Comparison of ENCODE assay signal across 7 cellular contexts in the genomic region with DNA sequence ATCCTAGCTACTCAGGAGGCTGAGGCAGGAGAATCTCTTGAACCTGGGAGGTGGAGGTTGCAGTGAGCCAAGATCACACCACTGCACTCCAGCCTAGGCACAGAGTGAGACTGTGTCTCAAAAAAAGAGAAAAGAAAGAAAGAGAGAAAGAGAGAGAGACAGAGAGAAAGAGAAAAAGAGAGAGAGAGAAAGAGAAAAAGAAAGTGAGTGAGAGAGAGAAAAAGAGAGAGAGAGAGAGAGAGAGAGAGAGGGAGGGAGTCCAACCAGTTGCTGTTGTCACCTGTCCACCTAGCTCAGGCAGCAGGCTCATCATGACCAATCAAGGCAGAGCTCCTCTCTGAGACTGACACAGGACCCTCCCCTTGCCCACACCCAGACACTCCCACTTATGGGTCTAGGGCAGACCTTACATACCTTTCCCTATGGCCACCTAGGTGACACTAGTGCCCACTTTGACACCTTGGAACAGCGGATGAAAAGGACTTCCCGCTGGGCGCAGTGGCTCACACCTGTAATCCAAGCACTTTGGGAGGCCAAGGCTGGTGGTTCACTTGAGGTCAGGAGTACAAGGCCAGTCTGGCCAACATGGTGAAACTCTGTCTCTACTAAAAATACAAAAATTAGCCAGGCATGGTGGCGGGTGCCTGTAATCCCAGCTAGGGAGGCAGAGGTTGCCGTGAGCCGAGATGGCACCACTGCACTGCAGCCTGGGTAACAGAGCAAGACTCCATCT. TPM values are rescaled to one million over a fixed set of nuclear protein-coding genes. Genes with fewer than 3 reads are reported as not detected.
DNase-seq lines count a peak whose midpoint lies in the region; ATAC-seq, FAIRE-seq and TF ChIP-seq lines count a peak whose summit lies in the region.
"Not testable (repeated sequence)": the region's sequence is repeated elsewhere in the genome, so short reads cannot be mapped to it uniquely, and the experiment has no call there.

No MANE protein-coding gene starts in this region.

- ATAC-seq in IMR-90 (ENCODE audit: low read depth): not testable (repeated sequence)

- not testable (repeated sequence) for H3K4ac ChIP-seq in IMR-90 (ENCODE audit: low read depth, low read length); H1 (replicated peaks; ENCODE audit: insufficient read length, low read depth, low read length)

- not testable (repeated sequence) for H3K27me3 ChIP-seq in H7 (ENCODE audit: control insufficient read depth, insufficient read depth, low read length); IMR-90 (ENCODE audit: control insufficient read depth, insufficient read depth, low read length); H1 (replicated peaks in 1 of 4; ENCODE audit: control insufficient read depth in 3 of 4, extremely low read depth in 1 of 4, insufficient read depth in 3 of 4, low read length in 3 of 4)

- not testable (repeated sequence) for H4K20me1 ChIP-seq in IMR-90 (ENCODE audit: insufficient read depth, low read length); H1 (replicated peaks in 1 of 2; ENCODE audit: control insufficient read depth in 1 of 2, insufficient read depth in 2 of 2, low read length in 2 of 2)

- not testable (repeated sequence) for H3K4me1 Mint-ChIP-seq in activated CD4-positive, alpha-beta T cell treated with anti-CD3 and anti-CD28 coated beads, Interleukin-2, amount 10 ng/mL, durations not matched to agents 24 days and 14 days

- H3K36me3 ChIP-seq in H7 (replicated peaks; ENCODE audit: control insufficient read depth, insufficient read depth, low read length); IMR-90 (ENCODE audit: control insufficient read depth, insufficient read depth, low read length); H1 (ENCODE audit: control insufficient read depth in 2 of 4, insufficient read depth in 4 of 4, low read length in 3 of 4): not testable (repeated sequence)

- in situ Hi-C loops in IMR-90 (cut with MboI; ENCODE audit: low sequenced_read_pairs): not testable (repeated sequence)

- not testable (repeated sequence) for H3K36me3 Mint-ChIP-seq in activated CD4-positive, alpha-beta T cell treated with anti-CD3 and anti-CD28 coated beads, Interleukin-2, amount 10 ng/mL, durations not matched to agents 24 days and 14 days (ENCODE audit: low read depth)

- not testable (repeated sequence) for H3K9me3 ChIP-seq in IMR-90 (ENCODE audit: control insufficient read depth, insufficient read depth, low read length); H1 (ENCODE audit: insufficient read depth in 2 of 2, low read depth in 1 of 2, low read length in 1 of 2)

- not testable (repeated sequence) for H3K9me1 ChIP-seq in IMR-90 (ENCODE audit: insufficient read depth, low read length)

- H3K23me2 ChIP-seq in H1 (ENCODE audit: low read depth, low read length): not testable (repeated sequence)

- TF ChIP-seq POLR2A in IMR-90 (IDR thresholded peaks at IDR 0.05; ENCODE audit: low read depth, low read length); H1 (IDR thresholded peaks at IDR 0.05; ENCODE audit: control extremely low read depth in 1 of 2, low read depth in 2 of 2, low read length in 2 of 2): not testable (repeated sequence)

- H3K79me1 ChIP-seq in IMR-90 (ENCODE audit: low read depth in 1 of 2, low read length in 2 of 2); H1 (ENCODE audit: low read depth, low read length): not testable (repeated sequence)

- not testable (repeated sequence) for H2BK15ac ChIP-seq in IMR-90 (ENCODE audit: low read depth, low read length); H1 (ENCODE audit: low read length)

- peak overlapping the region; percentile 37 for H2AK9ac ChIP-seq in IMR-90 (replicated peaks; ENCODE audit: low read depth, low read length, poor library complexity)

- TF ChIP-seq CTCF in IMR-90 (conservative IDR thresholded peaks at IDR 0.05; ENCODE audit: low read depth, low read length); H1 (IDR thresholded peaks at IDR 0.05; ENCODE audit: control extremely low read depth in 1 of 3, insufficient read depth in 1 of 3, low read depth in 1 of 3, low read length in 3 of 3): not testable (repeated sequence)

- H2BK5ac ChIP-seq in IMR-90 (ENCODE audit: low read depth, low read length, poor library complexity, severe bottlenecking); H1 (ENCODE audit: low read depth, low read length): not testable (repeated sequence)

- H2BK120ac ChIP-seq in IMR-90 (ENCODE audit: low read depth, low read length); H1 (replicated peaks; ENCODE audit: low read depth, low read length): not testable (repeated sequence)

- not testable (repeated sequence) for TF ChIP-seq EP300 in H1 (IDR thresholded peaks at IDR 0.05; ENCODE audit: borderline replicate concordance in 1 of 2, low read depth in 2 of 2, low read length in 2 of 2)

- not testable (repeated sequence) for TF ChIP-seq RAD21 in IMR-90 (IDR thresholded peaks at IDR 0.05; ENCODE audit: low read length); H1 (IDR thresholded peaks at IDR 0.05 in 1 of 2, conservative IDR thresholded peaks at IDR 0.05 in 1 of 2; ENCODE audit: low read depth in 2 of 2, low read length in 2 of 2)

- H3K23ac ChIP-seq in IMR-90 (ENCODE audit: low read depth, low read length); H1 (ENCODE audit: insufficient read length): not testable (repeated sequence)

- H3K56ac ChIP-seq in IMR-90 (ENCODE audit: extremely low read depth, insufficient read depth, low read length); H1 (replicated peaks; ENCODE audit: insufficient read length, low read depth, low read length): not testable (repeated sequence)

- H3K27ac Mint-ChIP-seq in activated CD4-positive, alpha-beta T cell treated with anti-CD3 and anti-CD28 coated beads, Interleukin-2, amount 10 ng/mL, durations not matched to agents 24 days and 14 days: peak overlapping the region; percentile 25

- not testable (repeated sequence) for H3K27me3 Mint-ChIP-seq in activated CD4-positive, alpha-beta T cell treated with anti-CD3 and anti-CD28 coated beads, Interleukin-2, amount 10 ng/mL, durations not matched to agents 24 days and 14 days

- 75% methylated on average over 2 of the region's 6 CpGs; no CpG with 5 or more reads in 1 of the 2 experiments for WGBS in IMR-90 (ENCODE audit: extremely low coverage in 2 of 2, insufficient read length in 1 of 2), 2 experiments
- 96% methylated on average over 6 of the region's 6 CpGs; no CpG with 5 or more reads in 1 of the 2 experiments for WGBS in H1 (ENCODE audit: extremely low coverage in 1 of 2, insufficient coverage in 1 of 2, insufficient read length in 1 of 2, insufficient replicate concordance in 2 of 2, low coverage in 1 of 2, low lambda C conversion rate in 2 of 2, missing lambda C conversion rate in 1 of 2), 2 experiments

- FAIRE-seq in H1 (lab: Jason Lieb, UNC): not testable (repeated sequence)

- intact Hi-C loops in IMR-90 (cut with micrococcal nuclease); activated CD4-positive, alpha-beta T cell treated with anti-CD3 and anti-CD28 coated beads, Interleukin-2, amount 10 ng/mL, durations not matched to agents 24 days and 14 days (cut with micrococcal nuclease); posterior vena cava (cut with DNase I): not testable (repeated sequence)

- not testable (repeated sequence) for H4K91ac ChIP-seq in IMR-90 (ENCODE audit: insufficient read depth, low read depth, low read length); H1 (replicated peaks; ENCODE audit: insufficient read length, low read length)

- H2BK20ac ChIP-seq in IMR-90 (ENCODE audit: low read depth, low read length); H1 (ENCODE audit: low read length): not testable (repeated sequence)

- H3K18ac ChIP-seq in IMR-90 (ENCODE audit: low read depth, low read length); H1 (ENCODE audit: extremely low read depth, low read length): not testable (repeated sequence)

- peak; percentile 31 for DNase-seq in DMS53 (lab: John Stamatoyannopoulos, UW)
- DNase-seq in H7: peak; percentile 60
- DNase-seq in IMR-90; activated CD4-positive, alpha-beta T cell treated with anti-CD3 and anti-CD28 coated beads, Interleukin-2, amount 10 ng/mL, durations not matched to agents 24 days and 14 days; H1 (ENCODE audit: low read depth in 1 of 2, low spot score in 2 of 2): not testable (repeated sequence)
- DNase-seq in iPS-NIHi7 (ENCODE audit: extremely low spot score): peak; percentile 47
- DNase-seq in posterior vena cava (ENCODE audit: low spot score): peak; percentile 13

- not testable (repeated sequence) for H3K9ac ChIP-seq in IMR-90 (ENCODE audit: low read depth, low read length); H1 (replicated peaks in 1 of 4; ENCODE audit: extremely low read depth in 1 of 4, low read depth in 3 of 4, low read length in 3 of 4)

- H3K79me2 ChIP-seq in H1 (ENCODE audit: control insufficient read depth in 1 of 2, insufficient read depth in 2 of 2, low read length in 2 of 2): not testable (repeated sequence)

- not testable (repeated sequence) for H3K14ac ChIP-seq in IMR-90 (replicated peaks; ENCODE audit: low read depth, low read length); H1 (ENCODE audit: insufficient read length)

- H3K9me3 Mint-ChIP-seq in activated CD4-positive, alpha-beta T cell treated with anti-CD3 and anti-CD28 coated beads, Interleukin-2, amount 10 ng/mL, durations not matched to agents 24 days and 14 days: not testable (repeated sequence)

- H2AK5ac ChIP-seq in IMR-90 (ENCODE audit: low read depth, low read length); H1 (ENCODE audit: low read depth, low read length): not testable (repeated sequence)

- dilution Hi-C loops in IMR-90 (cut with HindIII; ENCODE audit: low sequenced_read_pairs, unreplicated experiment): not testable (repeated sequence)

- H3K4me3 Mint-ChIP-seq in activated CD4-positive, alpha-beta T cell treated with anti-CD3 and anti-CD28 coated beads, Interleukin-2, amount 10 ng/mL, durations not matched to agents 24 days and 14 days: not testable (repeated sequence)

- H3K4me3 ChIP-seq in H7 (ENCODE audit: insufficient read depth, low read depth, low read length); IMR-90 (ENCODE audit: insufficient read depth, low read depth, low read length); H1 (ENCODE audit: extremely low read depth in 1 of 4, insufficient read depth in 2 of 4, low read depth in 3 of 4, low read length in 4 of 4): not testable (repeated sequence)

- CTCF ChIA-PET in IMR-90 (lab: Yijun Ruan, JAX): not testable (repeated sequence)
- CTCF ChIA-PET in H1 (lab: Charles Lee; ENCODE audit: partially characterized antibody): interaction anchor here (0.5 to 1.8 kb wide), 9 partner anchors 9 to 171 kb away, joined by 3 to 6 read pairs (median 4); partner anchors contain the start of gene PSMC3IP

- H3K27ac ChIP-seq in IMR-90 (ENCODE audit: insufficient read depth, low read length); H1 (ENCODE audit: low read depth, low read length): not testable (repeated sequence)

- not testable (repeated sequence) for H2BK12ac ChIP-seq in H1 (ENCODE audit: low read depth, low read length)

- H4K5ac ChIP-seq in IMR-90 (ENCODE audit: low read depth, low read length); H1 (ENCODE audit: insufficient read length, low read depth, low read length): not testable (repeated sequence)

- not testable (repeated sequence) for H3K4me2 ChIP-seq in IMR-90 (ENCODE audit: low read depth, low read length); H1 (ENCODE audit: insufficient read depth in 1 of 2, low read depth in 2 of 2, low read length in 2 of 2)

- POLR2A ChIA-PET in IMR-90 (lab: Charles Lee; ENCODE audit: unreplicated experiment): not testable (repeated sequence)
- POLR2A ChIA-PET in H1 (lab: Charles Lee; ENCODE audit: partially characterized antibody): interaction anchor here (0.7 to 1.5 kb wide), 6 partner anchors 9 to 52 kb away, joined by 3 to 5 read pairs (median 4); no protein-coding TSS in a partner anchor

- H3K4me1 ChIP-seq in IMR-90 (ENCODE audit: control insufficient read depth, insufficient read depth, low read length); H1 (replicated peaks in 1 of 4; ENCODE audit: control insufficient read depth in 3 of 4, insufficient read depth in 4 of 4, low read length in 3 of 4): not testable (repeated sequence)

- BruUV-seq in IMR-90 (replicated peaks; lab: Mats Ljungman, UMichigan): not testable (repeated sequence)

- H2AFZ ChIP-seq in IMR-90 (replicated peaks; ENCODE audit: low read length, poor library complexity); H1 (ENCODE audit: low read length): not testable (repeated sequence)

- H4K8ac ChIP-seq in IMR-90 (ENCODE audit: low read depth in 2 of 2, low read length in 2 of 2): not testable (repeated sequence)
- peak overlapping the region; percentile 35; the same call in 1 of the 2 replicates for H4K8ac ChIP-seq in H1 (ENCODE audit: extremely low read depth, insufficient read depth, low read length)

RNA-seq across cellular contexts. Expression of gene TUBG1, which starts 17.7 kb away (rescaled TPM):
- 147 and 158 TPM in 2 replicates for total RNA-seq in H7 (2014; rRNA removed; shearing (Covaris generic))
- total RNA-seq in IMR-90 (2012; rRNA removed) (38.9 and 42.5 TPM in 2 replicates), posterior vena cava (10 to 100 TPM; 32.9 to 39.9 TPM)
- polyA plus RNA-seq in IMR-90 (2012; rRNA removed) (93.8 and 94.5 TPM in 2 replicates), H1 (2011; rRNA removed) (208 and 276 TPM in 2 replicates)
- polyA plus RNA-seq in IMR-90 (2012; cell fraction: cytosol; rRNA removed): 39.9 and 84.1 TPM in 2 replicates
- 47.0 and 75.2 TPM in 2 replicates for polyA plus RNA-seq in IMR-90 (2012; cell fraction: nucleus; rRNA removed; ENCODE audit: low replicate concordance)
- total RNA-seq in activated CD4-positive, alpha-beta T cell treated with anti-CD3 and anti-CD28 coated beads, Interleukin-2, amount 10 ng/mL, durations not matched to agents 24 days and 14 days: 99.9 and 100 TPM in 2 replicates
- 107 and 109 TPM in 2 replicates for total RNA-seq in H1 (2021; fragmentation: NEBNext Ultra II Directional; extraction: Animal tissue kit (Norgen Biotek cat#: 25700))
- polyA plus RNA-seq in H1 (2011; cell fraction: cytosol; rRNA removed): 163 TPM
- polyA plus RNA-seq in H1 (2011; cell fraction: nucleus; rRNA removed): 216 TPM
- 169 to 180 TPM (median 176 TPM) in 4 replicates for polyA plus RNA-seq in H1 (2012, experiment 1 of 2)
- polyA plus RNA-seq in H1 (2012, experiment 2 of 2): 145 TPM
- 91.7 TPM for polyA plus RNA-seq in H1 (2013, experiment 1 of 2)
- polyA plus RNA-seq in H1 (2013, experiment 2 of 2): 89.5 TPM
- polyA minus RNA-seq in H1 (2011; rRNA and poly(A)+ RNA removed): 91.4 and 136 TPM in 2 replicates
- polyA minus RNA-seq in H1 (2011; cell fraction: cytosol; rRNA and poly(A)+ RNA removed): 65.7 TPM
- polyA minus RNA-seq in H1 (2011; cell fraction: nucleus; rRNA and poly(A)+ RNA removed): 54.6 TPM

RNA-seq across cellular contexts. Expression of gene RETREG3, which starts 18.0 kb away (rescaled TPM):
- 39.4 and 51.7 TPM in 2 replicates for total RNA-seq in H7 (2014; rRNA removed; shearing (Covaris generic))
- 44.1 and 47.2 TPM in 2 replicates for total RNA-seq in IMR-90 (2012; rRNA removed)
- 18.1 and 24.4 TPM in 2 replicates for polyA plus RNA-seq in IMR-90 (2012; rRNA removed)
- polyA plus RNA-seq in IMR-90 (2012; cell fraction: cytosol; rRNA removed): 20.5 and 24.9 TPM in 2 replicates
- 25.1 and 26.0 TPM in 2 replicates for polyA plus RNA-seq in IMR-90 (2012; cell fraction: nucleus; rRNA removed; ENCODE audit: low replicate concordance)
- 35.8 and 38.3 TPM in 2 replicates for total RNA-seq in activated CD4-positive, alpha-beta T cell treated with anti-CD3 and anti-CD28 coated beads, Interleukin-2, amount 10 ng/mL, durations not matched to agents 24 days and 14 days
- 39.6 and 42.6 TPM in 2 replicates for total RNA-seq in H1 (2021; fragmentation: NEBNext Ultra II Directional; extraction: Animal tissue kit (Norgen Biotek cat#: 25700))
- polyA plus RNA-seq in H1 (2011; rRNA removed): 23.7 and 27.0 TPM in 2 replicates
- 23.9 TPM for polyA plus RNA-seq in H1 (2011; cell fraction: cytosol; rRNA removed)
- polyA plus RNA-seq in H1 (2011; cell fraction: nucleus; rRNA removed): 26.4 TPM
- 17.8 to 21.7 TPM (median 21.0 TPM) in 4 replicates for polyA plus RNA-seq in H1 (2012, experiment 1 of 2)
- polyA plus RNA-seq in H1 (2012, experiment 2 of 2): 16.0 TPM
- 29.8 TPM for polyA plus RNA-seq in H1 (2013, experiment 1 of 2)
- 39.7 TPM for polyA plus RNA-seq in H1 (2013, experiment 2 of 2)
- polyA minus RNA-seq in H1 (2011; rRNA and poly(A)+ RNA removed): 119 and 127 TPM in 2 replicates
- 30.1 TPM for polyA minus RNA-seq in H1 (2011; cell fraction: cytosol; rRNA and poly(A)+ RNA removed)
- 19.8 TPM for polyA minus RNA-seq in H1 (2011; cell fraction: nucleus; rRNA and poly(A)+ RNA removed)
- 10 to 100 TPM; 34.6 to 42.0 TPM for total RNA-seq in posterior vena cava

RNA-seq across cellular contexts. Expression of gene TUBG2, which starts 31.9 kb away (rescaled TPM):
- total RNA-seq in H7 (2014; rRNA removed; shearing (Covaris generic)): 15.0 and 20.5 TPM in 2 replicates
- total RNA-seq in IMR-90 (2012; rRNA removed) (3.3 and 3.6 TPM in 2 replicates), posterior vena cava (10 to 100 TPM; 17.9 to 19.8 TPM)
- polyA plus RNA-seq in IMR-90 (2012; rRNA removed) (19.4 and 24.6 TPM in 2 replicates), H1 (2011; rRNA removed) (16.6 and 31.2 TPM in 2 replicates)
- polyA plus RNA-seq in IMR-90 (2012; cell fraction: cytosol; rRNA removed): 12.0 and 21.3 TPM in 2 replicates
- 102 and 132 TPM in 2 replicates for polyA plus RNA-seq in IMR-90 (2012; cell fraction: nucleus; rRNA removed; ENCODE audit: low replicate concordance)
- 11.8 and 12.9 TPM in 2 replicates for total RNA-seq in activated CD4-positive, alpha-beta T cell treated with anti-CD3 and anti-CD28 coated beads, Interleukin-2, amount 10 ng/mL, durations not matched to agents 24 days and 14 days
- total RNA-seq in H1 (2021; fragmentation: NEBNext Ultra II Directional; extraction: Animal tissue kit (Norgen Biotek cat#: 25700)): 13.0 and 14.8 TPM in 2 replicates
- polyA plus RNA-seq in H1 (2011; cell fraction: cytosol; rRNA removed): 25.8 TPM
- 66.4 TPM for polyA plus RNA-seq in H1 (2011; cell fraction: nucleus; rRNA removed)
- polyA plus RNA-seq in H1 (2012, experiment 1 of 2): 16.3 to 23.9 TPM (median 20.6 TPM) in 4 replicates
- polyA plus RNA-seq in H1 (2012, experiment 2 of 2): 8.5 TPM
- 13.5 TPM for polyA plus RNA-seq in H1 (2013, experiment 1 of 2)
- polyA plus RNA-seq in H1 (2013, experiment 2 of 2): 12.2 TPM
- 7.4 and 10.9 TPM in 2 replicates for polyA minus RNA-seq in H1 (2011; rRNA and poly(A)+ RNA removed)
- 8.1 TPM for polyA minus RNA-seq in H1 (2011; cell fraction: cytosol; rRNA and poly(A)+ RNA removed)
- polyA minus RNA-seq in H1 (2011; cell fraction: nucleus; rRNA and poly(A)+ RNA removed): 18.2 TPM

RNA-seq across cellular contexts. Expression of gene PLEKHH3, which starts 49.6 kb away (rescaled TPM):
- total RNA-seq in H7 (2014; rRNA removed; shearing (Covaris generic)): 37.2 and 47.2 TPM in 2 replicates
- total RNA-seq in IMR-90 (2012; rRNA removed) (2.5 and 2.9 TPM in 2 replicates), posterior vena cava (10 to 100 TPM; 22.2 to 24.8 TPM)
- polyA plus RNA-seq in IMR-90 (2012; rRNA removed) (10.5 and 13.2 TPM in 2 replicates), H1 (2011; rRNA removed) (13.5 and 23.7 TPM in 2 replicates)
- 10.2 and 13.4 TPM in 2 replicates for polyA plus RNA-seq in IMR-90 (2012; cell fraction: cytosol; rRNA removed)
- polyA plus RNA-seq in IMR-90 (2012; cell fraction: nucleus; rRNA removed; ENCODE audit: low replicate concordance): 19.1 and 48.9 TPM in 2 replicates
- total RNA-seq in activated CD4-positive, alpha-beta T cell treated with anti-CD3 and anti-CD28 coated beads, Interleukin-2, amount 10 ng/mL, durations not matched to agents 24 days and 14 days: 0.77 and 1.1 TPM in 2 replicates
- 11.1 and 13.7 TPM in 2 replicates for total RNA-seq in H1 (2021; fragmentation: NEBNext Ultra II Directional; extraction: Animal tissue kit (Norgen Biotek cat#: 25700))
- 12.2 TPM for polyA plus RNA-seq in H1 (2011; cell fraction: cytosol; rRNA removed)
- 34.2 TPM for polyA plus RNA-seq in H1 (2011; cell fraction: nucleus; rRNA removed)
- polyA plus RNA-seq in H1 (2012, experiment 1 of 2): 9.0 to 20.7 TPM (median 18.4 TPM) in 4 replicates
- 15.8 TPM for polyA plus RNA-seq in H1 (2012, experiment 2 of 2)
- polyA plus RNA-seq in H1 (2013, experiment 1 of 2): 15.6 TPM
- 14.6 TPM for polyA plus RNA-seq in H1 (2013, experiment 2 of 2)
- polyA minus RNA-seq in H1 (2011; rRNA and poly(A)+ RNA removed): 2.6 and 3.5 TPM in 2 replicates
- polyA minus RNA-seq in H1 (2011; cell fraction: cytosol; rRNA and poly(A)+ RNA removed): 14.1 TPM
- 11.3 TPM for polyA minus RNA-seq in H1 (2011; cell fraction: nucleus; rRNA and poly(A)+ RNA removed)

RNA-seq across cellular contexts. Expression of gene PSMC3IP, which starts 49.7 kb away (rescaled TPM):
- 14.7 and 17.0 TPM in 2 replicates for total RNA-seq in H7 (2014; rRNA removed; shearing (Covaris generic))
- total RNA-seq in IMR-90 (2012; rRNA removed) (5.6 and 8.9 TPM in 2 replicates), posterior vena cava (1 to 10 TPM; 4.1 to 4.7 TPM)
- polyA plus RNA-seq in IMR-90 (2012; rRNA removed) (9.8 and 11.1 TPM in 2 replicates), H1 (2011; rRNA removed) (9.5 and 11.5 TPM in 2 replicates)
- polyA plus RNA-seq in IMR-90 (2012; cell fraction: cytosol; rRNA removed): 2.9 and 5.3 TPM in 2 replicates
- 6.5 and 20.3 TPM in 2 replicates for polyA plus RNA-seq in IMR-90 (2012; cell fraction: nucleus; rRNA removed; ENCODE audit: low replicate concordance)
- 29.1 and 31.1 TPM in 2 replicates for total RNA-seq in activated CD4-positive, alpha-beta T cell treated with anti-CD3 and anti-CD28 coated beads, Interleukin-2, amount 10 ng/mL, durations not matched to agents 24 days and 14 days
- 21.9 and 22.7 TPM in 2 replicates for total RNA-seq in H1 (2021; fragmentation: NEBNext Ultra II Directional; extraction: Animal tissue kit (Norgen Biotek cat#: 25700))
- polyA plus RNA-seq in H1 (2011; cell fraction: cytosol; rRNA removed): 18.9 TPM
- polyA plus RNA-seq in H1 (2011; cell fraction: nucleus; rRNA removed): 16.3 TPM
- 26.9 to 30.2 TPM (median 28.3 TPM) in 4 replicates for polyA plus RNA-seq in H1 (2012, experiment 1 of 2)
- polyA plus RNA-seq in H1 (2012, experiment 2 of 2): 7.3 TPM
- 24.6 TPM for polyA plus RNA-seq in H1 (2013, experiment 1 of 2)
- polyA plus RNA-seq in H1 (2013, experiment 2 of 2): 22.9 TPM
- 7.3 and 10.0 TPM in 2 replicates for polyA minus RNA-seq in H1 (2011; rRNA and poly(A)+ RNA removed)
- polyA minus RNA-seq in H1 (2011; cell fraction: cytosol; rRNA and poly(A)+ RNA removed): 7.6 TPM
- 17.1 TPM for polyA minus RNA-seq in H1 (2011; cell fraction: nucleus; rRNA and poly(A)+ RNA removed)
